ENCODE assay signal across 14 cellular contexts in the genomic region with DNA sequence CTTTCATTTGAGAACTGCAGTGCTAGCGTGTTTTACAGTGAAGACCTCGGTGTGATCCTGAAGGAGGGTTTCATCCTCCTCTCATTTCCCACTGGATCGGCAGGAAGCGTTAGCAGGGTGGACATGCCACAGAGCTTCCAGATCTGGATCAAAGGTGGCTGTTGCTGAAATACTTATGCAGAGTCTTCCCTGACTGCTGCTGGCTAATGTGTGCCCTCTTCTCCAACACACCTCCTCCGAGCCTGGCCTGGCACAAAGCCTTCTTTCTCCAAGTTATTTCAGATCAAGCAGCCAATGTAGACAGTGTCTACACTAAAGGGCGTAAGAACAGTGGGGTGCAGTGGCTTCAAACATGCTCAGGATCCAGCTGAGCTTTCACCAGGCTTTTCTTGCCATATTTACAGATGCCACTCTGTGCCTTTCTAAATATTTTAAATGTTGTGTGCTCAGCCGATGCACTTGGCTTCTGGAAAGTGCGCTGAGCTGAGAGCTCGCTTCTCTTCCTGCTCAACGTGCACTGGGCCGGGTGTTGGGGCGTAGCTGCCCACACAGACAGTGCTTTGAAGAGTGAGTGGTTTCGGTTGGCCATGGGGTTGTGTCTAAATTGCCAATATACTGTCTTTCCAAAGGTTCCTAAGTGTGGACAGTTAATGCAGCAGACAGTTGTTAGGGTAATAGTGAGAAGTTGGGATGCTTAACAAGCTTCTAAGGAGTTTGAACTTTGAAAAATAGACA. TPM values are rescaled to one million over a fixed set of nuclear protein-coding genes. Genes with fewer than 3 reads are reported as not detected.
DNase-seq lines count a peak whose midpoint lies in the region; ATAC-seq and TF ChIP-seq lines count a peak whose summit lies in the region.
"Had no signal": no experiment of that assay in that cellular context is flagged by ENCODE, and none has a peak within 500 bp of the region (broad histone marks: within the 10 kb centered on the region; RNA-seq: fewer than 3 reads in every experiment).

No MANE protein-coding gene starts in this region.

- peaks cover 4% of the 10 kb centered on the region for H3K36me3 Mint-ChIP-seq in IgD-negative memory B cell

- no peaks in the 10 kb centered on the region for H3K27me3 Mint-ChIP-seq in IgD-negative memory B cell
- H3K27me3 Mint-ChIP-seq: stimulated activated naive CD8-positive, alpha-beta T cell treated with anti-CD3 and anti-CD28 coated beads, Interleukin-15, Interleukin-2, amounts not matched to agents 100 ng/mL and 50 ng/mL, for 24 hours had no signal

- H3K9me3 Mint-ChIP-seq in IgD-negative memory B cell, result no peaks in the 10 kb centered on the region
- H3K9me3 Mint-ChIP-seq: stimulated activated naive CD8-positive, alpha-beta T cell treated with anti-CD3 and anti-CD28 coated beads, Interleukin-15, Interleukin-2, amounts not matched to agents 100 ng/mL and 50 ng/mL, for 24 hours had no signal

- H3K27ac ChIP-seq in WERI-Rb-1, result peak overlapping the region; percentile 56; the same call in 1 of the 2 replicates
- H3K27ac ChIP-seq: HL-60 had no signal

- H3K27me3 ChIP-seq in WERI-Rb-1 (ENCODE audit: insufficient read depth, low read depth, severe bottlenecking), result no peaks in the 10 kb centered on the region
- H3K27me3 ChIP-seq in skeletal muscle satellite cell (ENCODE audit: control insufficient read depth, insufficient read depth, low read length), result no peaks in the 10 kb centered on the region
- H3K27me3 ChIP-seq in H7 (ENCODE audit: control insufficient read depth, insufficient read depth, low read length), result no peaks in the 10 kb centered on the region

- H3K4me1 ChIP-seq in skeletal muscle satellite cell (ENCODE audit: control insufficient read depth, insufficient read depth, low read length), result peaks cover 27% of the 10 kb centered on the region

- no peak for TF ChIP-seq CTCF in WERI-Rb-1 (IDR thresholded peaks at IDR 0.05; ENCODE audit: low read depth, low read length)

- H3K36me3 ChIP-seq in WERI-Rb-1 (peaks cover 31% of the 10 kb centered on the region), skeletal muscle satellite cell (ENCODE audit: insufficient read depth, low read length) (peaks cover 4% of the 10 kb centered on the region), H7 (replicated peaks; ENCODE audit: control insufficient read depth, insufficient read depth, low read length) (peaks cover 2% of the 10 kb centered on the region)

- H3K27ac Mint-ChIP-seq in IgD-negative memory B cell, result peak overlapping the region in 2 of 3 donors; percentile 33 to 36
- H3K27ac Mint-ChIP-seq: stimulated activated naive CD8-positive, alpha-beta T cell treated with anti-CD3 and anti-CD28 coated beads, Interleukin-15, Interleukin-2, amounts not matched to agents 100 ng/mL and 50 ng/mL, for 24 hours had no signal

- DNase-seq in WERI-Rb-1, result no peak
- no peak for DNase-seq in left lobe of liver (ENCODE audit: low spot score)
- DNase-seq in activated CD4-positive, alpha-beta T cell treated with anti-CD3 and anti-CD28 coated beads for 48 hours, result no peak
- no peak for DNase-seq in nucleus accumbens (lab: John Stamatoyannopoulos, UW)
- no peak for DNase-seq in H7
- DNase-seq: activated CD4-positive, CD25-positive, alpha-beta regulatory T cell treated with anti-CD3 and anti-CD28 coated beads, Interleukin-2, amount 50 U/mL, for 72 hours; activated gamma-delta T cell; stimulated activated CD4-positive, alpha-beta T cell treated with anti-CD3 and anti-CD28 coated beads, Interleukin-2, amount 100 ng/mL, for 24 hours had no signal

- ATAC-seq in left lobe of liver (peak; percentile 75), GM21367 (IDR thresholded peaks at IDR 0.05; ENCODE audit: unreplicated experiment) (no peak)

- no peak overlapping the region for H3K4me3 Mint-ChIP-seq in IgD-negative memory B cell
- H3K4me3 Mint-ChIP-seq: stimulated activated naive CD8-positive, alpha-beta T cell treated with anti-CD3 and anti-CD28 coated beads, Interleukin-15, Interleukin-2, amounts not matched to agents 100 ng/mL and 50 ng/mL, for 24 hours had no signal

- H3K9me3 ChIP-seq in WERI-Rb-1 (ENCODE audit: severe bottlenecking) (no peaks in the 10 kb centered on the region), skeletal muscle satellite cell (replicated peaks; ENCODE audit: low read length) (no peaks in the 10 kb centered on the region)

- no peaks in the 10 kb centered on the region for H3K4me1 Mint-ChIP-seq in IgD-negative memory B cell

- no peak overlapping the region for H3K9ac ChIP-seq in skeletal muscle satellite cell (ENCODE audit: low read depth, low read length)

- H3K4me3 ChIP-seq in WERI-Rb-1 (ENCODE audit: low read depth, low read length) (no peak overlapping the region), skeletal muscle satellite cell (ENCODE audit: low read length) (no peak overlapping the region), H7 (ENCODE audit: insufficient read depth, low read depth, low read length) (no peak overlapping the region)
- H3K4me3 ChIP-seq: coronary artery had no signal

- H3K4me2 ChIP-seq in skeletal muscle satellite cell (ENCODE audit: low read length), result peak overlapping the region; percentile 51

RNA-seq across cellular contexts. Expression of a gene that starts 2.1 kb away (rescaled TPM):
- polyA plus RNA-seq in IgD-negative memory B cell, result not detected
- 0.08 TPM for total RNA-seq in left lobe of liver
- total RNA-seq in skeletal muscle satellite cell (2012; rRNA removed), result not detected in 2 replicates
- not detected in 2 replicates for total RNA-seq in H7 (2014; rRNA removed; shearing (Covaris generic))
